ENCODE assay signal across 11 cellular contexts in genomic region chr2:12270876-12271588, GRCh38.
DNase-seq lines count a peak whose midpoint lies in the region; ATAC-seq and TF ChIP-seq lines count a peak whose summit lies in the region.
"Had no signal": no experiment of that assay in that cellular context is flagged by ENCODE, and none has a peak within 500 bp of the region (broad histone marks: within the 10 kb centered on the region; RNA-seq: fewer than 3 reads in every experiment).

No MANE protein-coding gene starts in this region.

- no peaks in the 10 kb centered on the region for H3K79me2 ChIP-seq in osteoblast (ENCODE audit: insufficient read depth, low read length)

- CTCF ChIA-PET in activated CD8-positive, alpha-beta memory T cell treated with anti-CD3 and anti-CD28 coated beads, Interleukin-2, amount 10 ng/mL, durations not matched to agents 7 days and 5 days (lab: Charles Lee): interaction anchor here (0.8 to 1.9 kb wide), 6 partner anchors 10 to 472 kb away, joined by 3 to 8 read pairs (median 4); partner anchors contain the start of gene TRIB2

- no peaks in the 10 kb centered on the region for H4K20me1 ChIP-seq in osteoblast (ENCODE audit: insufficient read depth, low read length)

- H3K4me1 ChIP-seq in osteoblast (ENCODE audit: insufficient read depth, low read length): no peaks in the 10 kb centered on the region
- H3K4me1 ChIP-seq: right lobe of liver had no signal

- peak overlapping the region; percentile 83 for H2AFZ ChIP-seq in osteoblast (ENCODE audit: low read length)

- H3K27me3 ChIP-seq in osteoblast (ENCODE audit: insufficient read depth, low read length): no peaks in the 10 kb centered on the region
- H3K27me3 ChIP-seq: right lobe of liver had no signal

- peaks cover 14% of the 10 kb centered on the region for H3K36me3 Mint-ChIP-seq in activated CD8-positive, alpha-beta memory T cell treated with anti-CD3 and anti-CD28 coated beads, Interleukin-2, amount 10 ng/mL, durations not matched to agents 7 days and 5 days

- H3K36me3 ChIP-seq in osteoblast (ENCODE audit: insufficient read depth, low read length): no peaks in the 10 kb centered on the region
- H3K36me3 ChIP-seq: right lobe of liver had no signal

- peak overlapping the region; percentile 54 for H3K4me2 ChIP-seq in osteoblast (ENCODE audit: insufficient read depth, low read length)

- no peaks in the 10 kb centered on the region for H3K9me3 Mint-ChIP-seq in activated CD8-positive, alpha-beta memory T cell treated with anti-CD3 and anti-CD28 coated beads, Interleukin-2, amount 10 ng/mL, durations not matched to agents 7 days and 5 days (ENCODE audit: low read depth)
- H3K9me3 Mint-ChIP-seq: stimulated activated naive CD8-positive, alpha-beta T cell treated with anti-CD3 and anti-CD28 coated beads, Interleukin-15, Interleukin-2, amounts not matched to agents 100 ng/mL and 50 ng/mL, for 24 hours had no signal

- H3K4me3 Mint-ChIP-seq in activated CD8-positive, alpha-beta memory T cell treated with anti-CD3 and anti-CD28 coated beads, Interleukin-2, amount 10 ng/mL, durations not matched to agents 7 days and 5 days: peak overlapping the region; percentile 35
- H3K4me3 Mint-ChIP-seq: stimulated activated naive CD8-positive, alpha-beta T cell treated with anti-CD3 and anti-CD28 coated beads, Interleukin-15, Interleukin-2, amounts not matched to agents 100 ng/mL and 50 ng/mL, for 24 hours had no signal

- peak; percentile 97 for ATAC-seq in activated CD8-positive, alpha-beta memory T cell treated with anti-CD3 and anti-CD28 coated beads, Interleukin-2, amount 10 ng/mL, durations not matched to agents 7 days and 5 days
- ATAC-seq in HG02678 (IDR thresholded peaks at IDR 0.05; ENCODE audit: unreplicated experiment): peak; percentile 59
- no peak for ATAC-seq in esophagus mucosa
- ATAC-seq: right lobe of liver had no signal

- H3K27ac ChIP-seq in osteoblast (ENCODE audit: low read depth, low read length): no peak overlapping the region
- H3K27ac ChIP-seq: right lobe of liver had no signal

- H3K27me3 Mint-ChIP-seq in activated CD8-positive, alpha-beta memory T cell treated with anti-CD3 and anti-CD28 coated beads, Interleukin-2, amount 10 ng/mL, durations not matched to agents 7 days and 5 days: peaks cover 5% of the 10 kb centered on the region
- H3K27me3 Mint-ChIP-seq: stimulated activated naive CD8-positive, alpha-beta T cell treated with anti-CD3 and anti-CD28 coated beads, Interleukin-15, Interleukin-2, amounts not matched to agents 100 ng/mL and 50 ng/mL, for 24 hours had no signal

- peak; percentile 72 for DNase-seq in activated CD8-positive, alpha-beta memory T cell treated with anti-CD3 and anti-CD28 coated beads, Interleukin-2, amount 10 ng/mL, durations not matched to agents 7 days and 5 days
- DNase-seq in activated CD8-positive, alpha-beta memory T cell treated with anti-CD3 and anti-CD28 coated beads, Interleukin-2, amount 50 U/mL, for 48 hours: no peak
- DNase-seq in OCI-M1 (lab: John Stamatoyannopoulos, UW) (peak; percentile 50), osteoblast (ENCODE audit: insufficient read length, low spot score, missing footprints) (no peak), COLO668 (lab: John Stamatoyannopoulos, UW; ENCODE audit: unreplicated experiment) (no peak), EL (no peak)
- DNase-seq: foreskin melanocyte, right lobe of liver had no signal

- no peak for TF ChIP-seq CTCF in osteoblast (IDR thresholded peaks at IDR 0.05; ENCODE audit: extremely low read depth, low read depth, low read length)

- H3K9me3 ChIP-seq in osteoblast (ENCODE audit: low read depth, low read length): no peaks in the 10 kb centered on the region
- H3K9me3 ChIP-seq: right lobe of liver had no signal

- peak overlapping the region; percentile 75 for H3K27ac Mint-ChIP-seq in activated CD8-positive, alpha-beta memory T cell treated with anti-CD3 and anti-CD28 coated beads, Interleukin-2, amount 10 ng/mL, durations not matched to agents 7 days and 5 days
- H3K27ac Mint-ChIP-seq: stimulated activated naive CD8-positive, alpha-beta T cell treated with anti-CD3 and anti-CD28 coated beads, Interleukin-15, Interleukin-2, amounts not matched to agents 100 ng/mL and 50 ng/mL, for 24 hours had no signal

- peaks cover 29% of the 10 kb centered on the region for H3K4me1 Mint-ChIP-seq in activated CD8-positive, alpha-beta memory T cell treated with anti-CD3 and anti-CD28 coated beads, Interleukin-2, amount 10 ng/mL, durations not matched to agents 7 days and 5 days

- H3K4me3 ChIP-seq in osteoblast (ENCODE audit: insufficient read depth, low read length): no peak overlapping the region
- H3K4me3 ChIP-seq: right lobe of liver had no signal

Comparison
In these comparisons a context has a peak if more than half of its experiments do, and no peak if none do; other contexts are left out.
1. DNase-seq: peak in activated CD8-positive, alpha-beta memory T cell treated with anti-CD3 and anti-CD28 coated beads, Interleukin-2, amount 10 ng/mL, durations not matched to agents 7 days and 5 days (single experiment) and OCI-M1 (single experiment); none in activated CD8-positive, alpha-beta memory T cell treated with anti-CD3 and anti-CD28 coated beads, Interleukin-2, amount 50 U/mL, for 48 hours (single experiment), osteoblast (single experiment), COLO668 (single experiment) and EL (single experiment).